ENCODE assay signal across 9 cellular contexts in the genomic region with DNA sequence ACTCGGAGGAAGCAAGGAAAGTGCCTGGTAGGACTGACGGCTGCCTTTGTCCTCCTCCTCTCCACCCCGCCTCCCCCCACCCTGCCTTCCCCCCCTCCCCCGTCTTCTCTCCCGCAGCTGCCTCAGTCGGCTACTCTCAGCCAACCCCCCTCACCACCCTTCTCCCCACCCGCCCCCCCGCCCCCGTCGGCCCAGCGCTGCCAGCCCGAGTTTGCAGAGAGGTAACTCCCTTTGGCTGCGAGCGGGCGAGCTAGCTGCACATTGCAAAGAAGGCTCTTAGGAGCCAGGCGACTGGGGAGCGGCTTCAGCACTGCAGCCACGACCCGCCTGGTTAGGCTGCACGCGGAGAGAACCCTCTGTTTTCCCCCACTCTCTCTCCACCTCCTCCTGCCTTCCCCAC. TPM values are rescaled to one million over a fixed set of nuclear protein-coding genes. Genes with fewer than 3 reads are reported as not detected.
DNase-seq lines count a peak whose midpoint lies in the region; ATAC-seq, FAIRE-seq and TF ChIP-seq lines count a peak whose summit lies in the region.
"Had no signal": no experiment of that assay in that cellular context is flagged by ENCODE, and none has a peak within 500 bp of the region (broad histone marks: within the 10 kb centered on the region; RNA-seq: fewer than 3 reads in every experiment).

No MANE protein-coding gene starts in this region.

- H3K4me1 ChIP-seq in ectodermal cell (ENCODE audit: control insufficient read depth, insufficient read depth, low read length) (no peaks in the 10 kb centered on the region), uterus (no peaks in the 10 kb centered on the region)

- H3K36me3 ChIP-seq in ectodermal cell (ENCODE audit: control insufficient read depth, insufficient read depth, low read length) (no peaks in the 10 kb centered on the region), uterus (no peaks in the 10 kb centered on the region)

- peaks cover 8% of the 10 kb centered on the region for H3K27me3 ChIP-seq in ectodermal cell (ENCODE audit: control insufficient read depth, insufficient read depth, low read length, poor library complexity, severe bottlenecking)
- H3K27me3 ChIP-seq in uterus: no peaks in the 10 kb centered on the region

- peak; percentile 51 for ATAC-seq in Right ventricle myocardium inferior
- no peak for ATAC-seq in HG02981 (IDR thresholded peaks at IDR 0.05; ENCODE audit: unreplicated experiment)

- DNase-seq in Right ventricle myocardium inferior (ENCODE audit: missing footprints) (peak; percentile 55), cardiac septum (ENCODE audit: low spot score) (no peak), lung microvascular endothelial cell (ENCODE audit: low read depth in 2 of 2) (peak; percentile 22 to 29), uterus (peak; percentile 21 to 30), NCI-H82 (lab: John Stamatoyannopoulos, UW) (no peak), D721Med (ENCODE audit: insufficient read length, low spot score) (no peak)
- DNase-seq: DMS79 treated with DMSO at 0.1 percent for 48 hours had no signal

- H3K27ac ChIP-seq in ectodermal cell (ENCODE audit: insufficient read depth, low read depth, low read length, poor library complexity, severe bottlenecking): peak overlapping the region; percentile 87
- H3K27ac ChIP-seq in uterus: peak overlapping the region; percentile 87 to 93

- WGBS in ectodermal cell, 2 experiments: 0% methylated on average over 12 of the region's 21 CpGs

- TF ChIP-seq POLR2A in uterus (IDR thresholded peaks at IDR 0.05): no peak

- H3K4me3 ChIP-seq in ectodermal cell (ENCODE audit: insufficient read depth, low read depth, low read length) (peak overlapping the region; percentile 48), uterus (peak overlapping the region; percentile 45 to 57)

- H3K9me3 ChIP-seq in ectodermal cell (ENCODE audit: control insufficient read depth, low read length) (no peaks in the 10 kb centered on the region), uterus (no peaks in the 10 kb centered on the region)

- no peak for TF ChIP-seq CTCF in uterus (IDR thresholded peaks at IDR 0.05)
- no peak for TF ChIP-seq CTCF in D721Med (IDR thresholded peaks at IDR 0.05; ENCODE audit: insufficient read depth, missing control alignments)

- intact Hi-C loops in Right ventricle myocardium inferior (cut with DNase I): loop anchor here (5.0 to 10.0 kb wide), 3 partner anchors 173 to 249 kb away; no protein-coding TSS in a partner anchor
- intact Hi-C loops in cardiac septum (cut with DNase I): no loop called here
- intact Hi-C loops in uterus (cut with DNase I; ENCODE audit: low total_unique reads): no loop called here

- no peak for FAIRE-seq in D721Med (lab: Jason Lieb, UNC)

RNA-seq across cellular contexts. Expression of gene AR, which starts 0.5 kb away (rescaled TPM):
- total RNA-seq in Right ventricle myocardium inferior (23.9 TPM), cardiac septum (12.7 TPM), lung microvascular endothelial cell (1.2 and 2.2 TPM in 2 replicates), uterus (10 to 100 TPM; 19.7 to 75.3 (median 46.9) TPM)
- polyA plus RNA-seq in ectodermal cell (2013, experiment 1 of 4): 4.6 TPM
- polyA plus RNA-seq in ectodermal cell (2013, experiment 2 of 4): 5.6 TPM
- polyA plus RNA-seq in ectodermal cell (2013, experiment 3 of 4): 4.4 TPM
- 6.4 TPM for polyA plus RNA-seq in ectodermal cell (2013, experiment 4 of 4)

Comparison
In these comparisons a context has a peak if more than half of its experiments do, and no peak if none do; other contexts are left out.
1. DNase-seq: peak in Right ventricle myocardium inferior (single experiment), lung microvascular endothelial cell (2 of 2) and uterus (2 of 2); none in cardiac septum (single experiment), NCI-H82 (single experiment) and D721Med (single experiment).